ENCODE assay signal across 12 cellular contexts in the genomic region with DNA sequence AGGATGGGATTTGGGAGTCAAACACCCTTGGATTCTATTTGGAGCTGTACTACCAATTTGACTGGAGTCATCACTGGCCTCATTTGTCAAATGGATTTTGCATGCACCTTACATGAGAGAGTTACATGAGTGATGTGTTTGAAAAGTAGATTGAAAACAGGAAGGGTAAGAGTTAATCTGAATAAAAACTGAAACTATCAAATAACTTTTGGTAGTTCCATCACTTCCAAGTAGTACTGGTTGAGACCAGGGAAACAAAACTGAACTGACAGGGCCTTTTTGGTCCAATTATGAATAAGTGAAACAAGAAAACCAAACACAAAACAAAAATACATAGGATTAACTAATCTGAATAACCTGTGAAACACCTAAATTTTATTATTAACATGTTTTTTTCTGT.
"Had no signal": no experiment of that assay in that cellular context is flagged by ENCODE, and none has a peak within 500 bp of the region (broad histone marks: within the 10 kb centered on the region; RNA-seq: fewer than 3 reads in every experiment).

No MANE protein-coding gene starts in this region.

- H3K4me1 ChIP-seq: neural progenitor cell had no signal

- H3K27me3 Mint-ChIP-seq: dendritic cell treated with granulocyte-macrophage colony-stimulating factor and Interleukin-4, amounts not matched to agents 40 ng/mL and 50 ng/mL, for 4 days; effector memory CD8-positive, alpha-beta T cell had no signal

- H3K27ac ChIP-seq: brain microvascular endothelial cell, neural progenitor cell, ovary, stomach had no signal

- DNase-seq: activated CD4-positive, alpha-beta T cell treated with anti-CD3 and anti-CD28 coated beads for 1 hour; activated effector memory CD4-positive, alpha-beta T cell treated with anti-CD3 and anti-CD28 coated beads, Interleukin-2, amount 50 U/mL, for 16 hours; amygdala; brain microvascular endothelial cell; effector memory CD8-positive, alpha-beta T cell; kidney glomerular epithelial cell; ovary; SHP77; stimulated activated CD4-positive, alpha-beta T cell treated with anti-CD3 and anti-CD28 coated beads, Interleukin-12 subunit alpha, Interleukin-12 subunit beta, amount 100 ng/mL, for 4 hours; stomach had no signal

- ATAC-seq: effector memory CD8-positive, alpha-beta T cell had no signal

- H3K4me3 Mint-ChIP-seq: dendritic cell treated with granulocyte-macrophage colony-stimulating factor and Interleukin-4, amounts not matched to agents 40 ng/mL and 50 ng/mL, for 4 days; effector memory CD8-positive, alpha-beta T cell; neural progenitor cell had no signal

- H3K9me3 ChIP-seq: ovary, stomach had no signal

- H3K9me3 Mint-ChIP-seq: dendritic cell treated with granulocyte-macrophage colony-stimulating factor and Interleukin-4, amounts not matched to agents 40 ng/mL and 50 ng/mL, for 4 days; effector memory CD8-positive, alpha-beta T cell; neural progenitor cell had no signal

- H3K4me3 ChIP-seq: neural progenitor cell, ovary, stomach had no signal

- H3K36me3 ChIP-seq: ovary had no signal

- H3K27ac Mint-ChIP-seq: dendritic cell treated with granulocyte-macrophage colony-stimulating factor and Interleukin-4, amounts not matched to agents 40 ng/mL and 50 ng/mL, for 4 days; effector memory CD8-positive, alpha-beta T cell; neural progenitor cell had no signal

- H3K27me3 ChIP-seq: brain microvascular endothelial cell, neural progenitor cell, ovary, stomach had no signal
